ENCODE assay signal across 13 cellular contexts in genomic region chr6:132369526-132369925, GRCh38. TPM values are rescaled to one million over a fixed set of nuclear protein-coding genes. Genes with fewer than 3 reads are reported as not detected.
DNase-seq lines count a peak whose midpoint lies in the region; ATAC-seq and TF ChIP-seq lines count a peak whose summit lies in the region.
"Had no signal": no experiment of that assay in that cellular context is flagged by ENCODE, and none has a peak within 500 bp of the region (broad histone marks: within the 10 kb centered on the region; RNA-seq: fewer than 3 reads in every experiment).

No MANE protein-coding gene starts in this region.

- H4K20me1 ChIP-seq in smooth muscle cell (ENCODE audit: low read depth): no peaks in the 10 kb centered on the region

- peak overlapping the region; percentile 46 for H3K4me2 ChIP-seq in smooth muscle cell

- H3K9ac ChIP-seq in smooth muscle cell (ENCODE audit: low read depth): no peak overlapping the region

- no peaks in the 10 kb centered on the region for H3K27me3 ChIP-seq in SJSA1 (replicated peaks)
- no peaks in the 10 kb centered on the region for H3K27me3 ChIP-seq in smooth muscle cell (ENCODE audit: low read depth)

- DNase-seq in GM04504 (ENCODE audit: low read depth): peak; percentile 65
- peak; percentile 27 to 53 for DNase-seq in SJSA1 (ENCODE audit: low read depth in 1 of 2, low spot score in 2 of 2)
- peak; percentile 75 for DNase-seq in fibroblast of pulmonary artery (ENCODE audit: low read depth)
- DNase-seq in smooth muscle cell (lab: John Stamatoyannopoulos, UW; ENCODE audit: unreplicated experiment): no peak
- no peak for DNase-seq in activated gamma-delta T cell (lab: John Stamatoyannopoulos, UW)
- no peak for DNase-seq in NCI-H1092 treated with DMSO at 0.1 percent for 48 hours (lab: John Stamatoyannopoulos, UW)
- DNase-seq: activated CD4-positive, alpha-beta T cell treated with anti-CD3 and anti-CD28 coated beads for 36 hours; activated T-cell treated with anti-CD3 and anti-CD28 coated beads, Interleukin-2, amount 50 U/mL, for 4 hours; aorta; effector CD8-positive, alpha-beta T cell; stimulated activated naive CD8-positive, alpha-beta T cell treated with anti-CD3 and anti-CD28 coated beads, Interleukin-15, Interleukin-2, amounts not matched to agents 100 U/mL and 50 U/mL, for 24 hours; T-helper 1 cell had no signal

- H3K36me3 ChIP-seq in SJSA1 (no peaks in the 10 kb centered on the region), smooth muscle cell (ENCODE audit: low read depth) (no peaks in the 10 kb centered on the region)

- WGBS in smooth muscle cell (ENCODE audit: low lambda C conversion rate): 50% methylated on average over 4 of the region's 4 CpGs

- peaks cover 3% of the 10 kb centered on the region for H3F3A ChIP-seq in smooth muscle cell (ENCODE audit: low read depth)

- H3K4me1 ChIP-seq in SJSA1 (replicated peaks) (peaks cover 13% of the 10 kb centered on the region), smooth muscle cell (ENCODE audit: low read depth) (peaks cover 4% of the 10 kb centered on the region)

- H3K27ac ChIP-seq in SJSA1: peak overlapping the region; percentile 57
- no peak overlapping the region for H3K27ac ChIP-seq in smooth muscle cell (ENCODE audit: low read depth)

- ATAC-seq in HG02759 (IDR thresholded peaks at IDR 0.05; ENCODE audit: unreplicated experiment): no peak
- ATAC-seq: activated CD4-positive, alpha-beta T cell treated with anti-CD3 and anti-CD28 coated beads for 36 hours; activated T-cell treated with anti-CD3 and anti-CD28 coated beads, Interleukin-2, amount 50 U/mL, for 4 hours; stimulated activated naive CD8-positive, alpha-beta T cell treated with anti-CD3 and anti-CD28 coated beads, Interleukin-15, Interleukin-2, amounts not matched to agents 100 U/mL and 50 U/mL, for 24 hours had no signal

- no peak for TF ChIP-seq CTCF in fibroblast of pulmonary artery (IDR thresholded peaks at IDR 0.05; ENCODE audit: low read length, missing control alignments)
- TF ChIP-seq CTCF in smooth muscle cell (IDR thresholded peaks at IDR 0.05; ENCODE audit: borderline replicate concordance, insufficient read depth, poor library complexity, severe bottlenecking): no peak

- no peaks in the 10 kb centered on the region for H3K9me3 ChIP-seq in SJSA1 (replicated peaks)
- no peaks in the 10 kb centered on the region for H3K9me3 ChIP-seq in smooth muscle cell (replicated peaks; ENCODE audit: low read depth)

- no peaks in the 10 kb centered on the region for H3K79me2 ChIP-seq in smooth muscle cell (ENCODE audit: low read depth)

- H2AFZ ChIP-seq in smooth muscle cell (ENCODE audit: low read depth): peak overlapping the region; percentile 29

- H3K4me3 ChIP-seq in SJSA1: peak overlapping the region; percentile 21
- no peak overlapping the region for H3K4me3 ChIP-seq in fibroblast of pulmonary artery (replicated peaks; ENCODE audit: low read depth, low read length)
- H3K4me3 ChIP-seq in smooth muscle cell: no peak overlapping the region

RNA-seq across cellular contexts. Expression of gene MOXD1, which starts 31.7 kb away (rescaled TPM):
- total RNA-seq in SJSA1 (2014; rRNA removed; shearing (Covaris generic)): 24.8 and 37.3 TPM in 2 replicates
- 12.4 and 17.1 TPM in 2 replicates for total RNA-seq in smooth muscle cell
- 15.6 and 19.4 TPM in 2 replicates for polyA plus RNA-seq in smooth muscle cell
- total RNA-seq: activated CD4-positive, alpha-beta T cell treated with anti-CD3 and anti-CD28 coated beads for 36 hours; activated T-cell treated with anti-CD3 and anti-CD28 coated beads, Interleukin-2, amount 50 U/mL, for 4 hours had no signal

Comparison
In these comparisons a context has a peak if more than half of its experiments do, and no peak if none do; other contexts are left out.
1. DNase-seq: peak in GM04504 (single experiment), SJSA1 (2 of 2) and fibroblast of pulmonary artery (single experiment); none in smooth muscle cell (single experiment), activated gamma-delta T cell (single experiment) and NCI-H1092 treated with DMSO at 0.1 percent for 48 hours (single experiment).